ENCODE assay signal across 8 cellular contexts in genomic region chr19:48260359-48260714, GRCh38. TPM values are rescaled to one million over a fixed set of nuclear protein-coding genes. Genes with fewer than 3 reads are reported as not detected.
DNase-seq lines count a peak whose midpoint lies in the region; ATAC-seq and TF ChIP-seq lines count a peak whose summit lies in the region.
"Not testable (repeated sequence)": the region's sequence is repeated elsewhere in the genome, so short reads cannot be mapped to it uniquely, and the experiment has no call there.

No MANE protein-coding gene starts in this region.

- not testable (repeated sequence) for H3K27me3 Mint-ChIP-seq in CD4-positive, alpha-beta T cell; activated B cell treated with CpG ODN at 0.5 μM for 24 hours; activated naive CD8-positive, alpha-beta T cell treated with anti-CD3 and anti-CD28 coated beads, Interleukin-2, amount 50 U/mL, for 24 hours
- peaks cover 0 to 12% of the 10 kb centered on the region in 2 donors for H3K27me3 Mint-ChIP-seq in effector memory CD8-positive, alpha-beta T cell

- H3K79me2 ChIP-seq in Loucy (ENCODE audit: insufficient read depth, low read length), result peaks cover 17% of the 10 kb centered on the region
- H3K79me2 ChIP-seq in parathyroid adenoma, result not testable (repeated sequence)

- 57% methylated on average over 8 of the region's 8 CpGs for WGBS in right lobe of liver (ENCODE audit: insufficient coverage, low coverage, low lambda C conversion rate, missing lambda C conversion rate)

- intact Hi-C loops in CD4-positive, alpha-beta T cell (cut with DNase I, micrococcal nuclease), result loop anchor here (1.0 to 10.0 kb wide), 9 partner anchors 16 to 324 kb away; no protein-coding TSS in a partner anchor
- intact Hi-C loops in activated B cell treated with CpG ODN at 0.5 μM for 24 hours (cut with micrococcal nuclease), result loop anchor here (1.0 to 10.0 kb wide), 8 partner anchors 11 to 297 kb away; partner anchors contain the start of genes LIG1 and ZSWIM9
- intact Hi-C loops in right lobe of liver (cut with DNase I), result not testable (repeated sequence)

- not testable (repeated sequence) for H3K4me2 ChIP-seq in Loucy (ENCODE audit: low read depth, low read length, poor library complexity, severe bottlenecking)
- H3K4me2 ChIP-seq in parathyroid adenoma (ENCODE audit: low read length), result peak overlapping the region; percentile 74

- not testable (repeated sequence) for ATAC-seq in CD4-positive, alpha-beta T cell (ENCODE audit: poor library complexity); activated B cell treated with CpG ODN at 0.5 μM for 24 hours (ENCODE audit: low read depth); activated naive CD8-positive, alpha-beta T cell treated with anti-CD3 and anti-CD28 coated beads, Interleukin-2, amount 50 U/mL, for 24 hours; effector memory CD8-positive, alpha-beta T cell (replicated peaks); right lobe of liver; thoracic aorta (ENCODE audit: insufficient number of reproducible peaks, low FRiP score, low read depth)

- not testable (repeated sequence) for H3F3A ChIP-seq in Loucy (ENCODE audit: low read depth)

- H3K4me3 ChIP-seq in Loucy (ENCODE audit: low read length, poor library complexity, severe bottlenecking), result peak overlapping the region; percentile 93
- H3K4me3 ChIP-seq in right lobe of liver, result peak overlapping the region; percentile 53 to 62 (median 61)
- peak overlapping the region; percentile 66 for H3K4me3 ChIP-seq in parathyroid adenoma (ENCODE audit: low read depth, low read length)
- peak overlapping the region; percentile 90 for H3K4me3 ChIP-seq in thoracic aorta

- H3K36me3 ChIP-seq in Loucy (ENCODE audit: insufficient read depth, low read length); right lobe of liver; parathyroid adenoma (ENCODE audit: control insufficient read depth, insufficient read depth, low read length); thoracic aorta: not testable (repeated sequence)

- H3K27me3 ChIP-seq in CD4-positive, alpha-beta T cell (ENCODE audit: control insufficient read depth, insufficient read depth, low read length); Loucy (ENCODE audit: insufficient read depth, low read length, poor library complexity, severe bottlenecking); right lobe of liver; parathyroid adenoma (ENCODE audit: control insufficient read depth, insufficient read depth, low read length); thoracic aorta (replicated peaks; ENCODE audit: insufficient read depth): not testable (repeated sequence)

- not testable (repeated sequence) for H3K9ac ChIP-seq in Loucy (ENCODE audit: low read depth, low read length, poor library complexity, severe bottlenecking); parathyroid adenoma

- DNase-seq in CD4-positive, alpha-beta T cell; activated B cell treated with CpG ODN at 0.5 μM for 24 hours; activated naive CD8-positive, alpha-beta T cell treated with anti-CD3 and anti-CD28 coated beads, Interleukin-2, amount 50 U/mL, for 24 hours; effector memory CD8-positive, alpha-beta T cell; right lobe of liver; thoracic aorta (ENCODE audit: low spot score): not testable (repeated sequence)

- not testable (repeated sequence) for H2AFZ ChIP-seq in Loucy (ENCODE audit: low read length)
- H2AFZ ChIP-seq in parathyroid adenoma, result peak overlapping the region; percentile 76

- peaks cover 22% of the 10 kb centered on the region for H3K36me3 Mint-ChIP-seq in CD4-positive, alpha-beta T cell (ENCODE audit: low read depth)
- peaks cover 18% of the 10 kb centered on the region for H3K36me3 Mint-ChIP-seq in activated B cell treated with CpG ODN at 0.5 μM for 24 hours (ENCODE audit: low read depth)
- H3K36me3 Mint-ChIP-seq in activated naive CD8-positive, alpha-beta T cell treated with anti-CD3 and anti-CD28 coated beads, Interleukin-2, amount 50 U/mL, for 24 hours (ENCODE audit: low read depth); effector memory CD8-positive, alpha-beta T cell (ENCODE audit: insufficient read depth): not testable (repeated sequence)

- H3K4me1 ChIP-seq in Loucy (ENCODE audit: insufficient read depth, low read length, poor library complexity, severe bottlenecking), result peaks cover 16% of the 10 kb centered on the region
- H3K4me1 ChIP-seq in right lobe of liver; parathyroid adenoma; thoracic aorta (ENCODE audit: control insufficient read depth in 1 of 2, low read depth in 2 of 2): not testable (repeated sequence)

- not testable (repeated sequence) for H3K9me3 Mint-ChIP-seq in CD4-positive, alpha-beta T cell; activated B cell treated with CpG ODN at 0.5 μM for 24 hours; activated naive CD8-positive, alpha-beta T cell treated with anti-CD3 and anti-CD28 coated beads, Interleukin-2, amount 50 U/mL, for 24 hours; effector memory CD8-positive, alpha-beta T cell

- peak; percentile 45 for TF ChIP-seq CTCF in CD4-positive, alpha-beta T cell (IDR thresholded peaks at IDR 0.05)
- TF ChIP-seq CTCF in Loucy (conservative IDR thresholded peaks at IDR 0.05; ENCODE audit: low read length); activated B cell treated with CpG ODN at 0.5 μM for 24 hours (IDR thresholded peaks at IDR 0.05); right lobe of liver (IDR thresholded peaks at IDR 0.05); parathyroid adenoma (IDR thresholded peaks at IDR 0.05); thoracic aorta (IDR thresholded peaks at IDR 0.05): not testable (repeated sequence)

- POLR2A ChIA-PET in CD4-positive, alpha-beta T cell (lab: Charles Lee), result interaction anchor here (0.6 to 2.6 kb wide), 7 partner anchors 11 to 151 kb away, joined by 3 to 22 read pairs (median 5); a partner anchor contains a TSS
- POLR2A ChIA-PET in activated B cell treated with CpG ODN at 0.5 μM for 24 hours (lab: Charles Lee), result interaction anchor here (0.6 to 3.3 kb wide), 13 partner anchors 10 to 616 kb away, joined by 3 to 23 read pairs (median 5); partner anchors contain the start of gene PLA2G4C

- peak overlapping the region; percentile 99 for H3K27ac Mint-ChIP-seq in CD4-positive, alpha-beta T cell
- H3K27ac Mint-ChIP-seq in activated B cell treated with CpG ODN at 0.5 μM for 24 hours, result peak overlapping the region; percentile 99
- H3K27ac Mint-ChIP-seq in activated naive CD8-positive, alpha-beta T cell treated with anti-CD3 and anti-CD28 coated beads, Interleukin-2, amount 50 U/mL, for 24 hours, result peak overlapping the region; percentile 96
- peak overlapping the region; percentile 89 to 95 for H3K27ac Mint-ChIP-seq in effector memory CD8-positive, alpha-beta T cell

- not testable (repeated sequence) for H4K20me1 ChIP-seq in Loucy (ENCODE audit: insufficient read depth, low read length, poor library complexity, severe bottlenecking)

- H3K4me1 Mint-ChIP-seq in CD4-positive, alpha-beta T cell (ENCODE audit: low read depth), result peaks cover 39% of the 10 kb centered on the region
- H3K4me1 Mint-ChIP-seq in activated B cell treated with CpG ODN at 0.5 μM for 24 hours, result peaks cover 34% of the 10 kb centered on the region
- H3K4me1 Mint-ChIP-seq in activated naive CD8-positive, alpha-beta T cell treated with anti-CD3 and anti-CD28 coated beads, Interleukin-2, amount 50 U/mL, for 24 hours, result peaks cover 43% of the 10 kb centered on the region
- H3K4me1 Mint-ChIP-seq in effector memory CD8-positive, alpha-beta T cell (ENCODE audit: low read depth in 2 of 2), result peaks cover 14 to 24% of the 10 kb centered on the region in 2 donors

- CTCF ChIA-PET in CD4-positive, alpha-beta T cell (lab: Charles Lee), result interaction anchor here (0.6 to 2.3 kb wide), 25 partner anchors 11 to 152 kb away, joined by 3 to 29 read pairs (median 4); partner anchors contain the start of genes LIG1, SYNGR4, TMEM143 and ZSWIM9
- CTCF ChIA-PET in activated B cell treated with CpG ODN at 0.5 μM for 24 hours (lab: Charles Lee), result interaction anchor here (0.6 to 4.7 kb wide), 16 partner anchors 11 to 328 kb away, joined by 3 to 41 read pairs (median 5); partner anchors contain the start of gene PLA2G4C

- H3K27ac ChIP-seq in CD4-positive, alpha-beta T cell (ENCODE audit: low read depth, low read length), result peak overlapping the region; percentile 73
- H3K27ac ChIP-seq in right lobe of liver, parathyroid adenoma: not testable (repeated sequence)
- peak overlapping the region; percentile 22 to 70 for H3K27ac ChIP-seq in thoracic aorta

- TF ChIP-seq POLR2A in right lobe of liver (IDR thresholded peaks at IDR 0.05), result not testable (repeated sequence)

- H3K9me2 ChIP-seq in Loucy (replicated peaks; ENCODE audit: low read depth, low read length), result not testable (repeated sequence)

- H3K9me3 ChIP-seq in CD4-positive, alpha-beta T cell (ENCODE audit: control insufficient read depth, low read length); Loucy (ENCODE audit: insufficient read depth, low read depth, low read length); right lobe of liver; parathyroid adenoma (ENCODE audit: control insufficient read depth, low read length); thoracic aorta: not testable (repeated sequence)

- H3K4me3 Mint-ChIP-seq in CD4-positive, alpha-beta T cell, result peak overlapping the region; percentile 93
- peak overlapping the region; percentile 90 for H3K4me3 Mint-ChIP-seq in activated B cell treated with CpG ODN at 0.5 μM for 24 hours
- H3K4me3 Mint-ChIP-seq in activated naive CD8-positive, alpha-beta T cell treated with anti-CD3 and anti-CD28 coated beads, Interleukin-2, amount 50 U/mL, for 24 hours, result peak overlapping the region; percentile 81
- peak overlapping the region; percentile 75 to 86 for H3K4me3 Mint-ChIP-seq in effector memory CD8-positive, alpha-beta T cell

RNA-seq across cellular contexts. Expression of gene CARD8, which starts 4.6 kb away (rescaled TPM):
- total RNA-seq in CD4-positive, alpha-beta T cell, result 10 to 100 TPM; 71.1 to 73.1 TPM
- total RNA-seq in activated B cell treated with CpG ODN at 0.5 μM for 24 hours (103 and 109 TPM in 2 replicates), right lobe of liver (10 to 100 TPM; 15.4 to 24.5 (median 19.8) TPM), thoracic aorta (10 to 100 TPM; 40.8 to 50.9 TPM)

RNA-seq across cellular contexts. Expression of gene ZNF114, which starts 9.5 kb away (rescaled TPM):
- not detected for total RNA-seq in CD4-positive, alpha-beta T cell
- total RNA-seq in activated B cell treated with CpG ODN at 0.5 μM for 24 hours (1.5 and 1.6 TPM in 2 replicates), right lobe of liver (under 1 TPM in 1 of 6 experiments, not detected in 5; 0.49 TPM), thoracic aorta (under 1 TPM in 1 of 2 donors, not detected in 1; 0.27 TPM)
